ENCODE assay signal across 8 cellular contexts in genomic region chr12:110743571-110744093, GRCh38. TPM values are rescaled to one million over a fixed set of nuclear protein-coding genes. Genes with fewer than 3 reads are reported as not detected.
A peak's percentile ranks its signal among the peaks of the same experiment; 100 is the strongest.
DNase-seq lines count a peak whose midpoint lies in the region; ATAC-seq and TF ChIP-seq lines count a peak whose summit lies in the region.

No MANE protein-coding gene starts in this region.

- no peak for DNase-seq in CD14-positive monocyte (ENCODE audit: low spot score)
- peak; percentile 32 for DNase-seq in astrocyte of the hippocampus (ENCODE audit: low read depth, low spot score)
- peak; percentile 60 for DNase-seq in islet precursor cell
- DNase-seq in NCI-H345 treated with DMSO at 0.1 percent for 48 hours (lab: John Stamatoyannopoulos, UW; ENCODE audit: unreplicated experiment), result no peak
- no peak for DNase-seq in D341Med (ENCODE audit: low spot score)

- H3K4me1 ChIP-seq in skeletal muscle tissue (ENCODE audit: control insufficient read depth in 3 of 3, insufficient read depth in 3 of 3, low read length in 3 of 3), result peaks cover 25 to 33% (median 25%) of the 10 kb centered on the region in 3 donors

- peaks cover 13% of the 10 kb centered on the region for H3K36me3 ChIP-seq in KOPT-K1 (ENCODE audit: insufficient read depth, low read length)
- no peaks in the 10 kb centered on the region for H3K36me3 ChIP-seq in skeletal muscle tissue (ENCODE audit: control insufficient read depth in 3 of 3, insufficient read depth in 3 of 3, low read length in 3 of 3)

- no peaks in the 10 kb centered on the region for H3K27me3 ChIP-seq in skeletal muscle tissue (ENCODE audit: control insufficient read depth in 3 of 3, insufficient read depth in 3 of 3, low read length in 3 of 3)

- ATAC-seq in HG03432 (IDR thresholded peaks at IDR 0.05; ENCODE audit: unreplicated experiment), result no peak

- no peak for TF ChIP-seq CTCF in CD14-positive monocyte (IDR thresholded peaks at IDR 0.05)

- peak overlapping the region in 1 of 7 donors; percentile 9 for H3K27ac Mint-ChIP-seq in CD14-positive monocyte

- H3K4me3 ChIP-seq in skeletal muscle tissue (ENCODE audit: low read length in 3 of 3), result peak overlapping the region; percentile 85 to 90 (median 88)

- peak overlapping the region; percentile 65 to 83 (median 65) for H3K9ac ChIP-seq in skeletal muscle tissue (ENCODE audit: low read depth in 1 of 3, low read length in 3 of 3)

- intact Hi-C loops in CD14-positive monocyte (cut with micrococcal nuclease), result loop anchor here in 1 of 2 donors (5.0 kb wide), 1 partner anchor 51 kb away; no protein-coding TSS in a partner anchor

- peaks cover 0 to 5% (median 2%) of the 10 kb centered on the region in 3 donors for H3K27me3 Mint-ChIP-seq in CD14-positive monocyte (ENCODE audit: low read depth in 3 of 3)

- H3K4me1 Mint-ChIP-seq in CD14-positive monocyte, result peaks cover 48% of the 10 kb centered on the region

- peak overlapping the region; percentile 89 for H3K27ac ChIP-seq in KOPT-K1 (ENCODE audit: low read depth, low read length, poor library complexity, severe bottlenecking)
- no peak overlapping the region for H3K27ac ChIP-seq in skeletal muscle tissue (ENCODE audit: low read depth, low read length)

- peaks cover 0 to 4% (median 0%) of the 10 kb centered on the region in 7 donors for H3K9me3 Mint-ChIP-seq in CD14-positive monocyte

- H3K9me3 ChIP-seq in KOPT-K1 (ENCODE audit: insufficient read depth, low read length, poor library complexity, severe bottlenecking) (no peaks in the 10 kb centered on the region), skeletal muscle tissue (ENCODE audit: control insufficient read depth in 3 of 3, low read length in 3 of 3) (no peaks in the 10 kb centered on the region)

- peak overlapping the region; percentile 94 to 99 for H3K4me3 Mint-ChIP-seq in CD14-positive monocyte

- H3K36me3 Mint-ChIP-seq in CD14-positive monocyte, result peaks cover under 1 to 5% of the 10 kb centered on the region in 2 donors

RNA-seq across cellular contexts. Expression of gene PPP1CC, which starts 0.9 kb away (rescaled TPM):
- polyA plus RNA-seq in CD14-positive monocyte, result 100 to 1,000 TPM; 128 to 139 TPM
- 103 TPM for total RNA-seq in skeletal muscle tissue

RNA-seq across cellular contexts. Expression of gene HVCN1, which starts 54.7 kb away (rescaled TPM):
- 100 to 1,000 TPM; 121 to 167 TPM for polyA plus RNA-seq in CD14-positive monocyte
- total RNA-seq in skeletal muscle tissue, result 5.2 TPM

Comparison
In these comparisons a context has a peak if more than half of its experiments do, and no peak if none do; other contexts are left out.
1. DNase-seq: peak in astrocyte of the hippocampus (single experiment) and islet precursor cell (single experiment); none in CD14-positive monocyte (single experiment), NCI-H345 treated with DMSO at 0.1 percent for 48 hours (single experiment) and D341Med (single experiment).